ENCODE assay signal across 15 cellular contexts in genomic region chr2:229815858-229816257, GRCh38.
DNase-seq lines count a peak whose midpoint lies in the region; ATAC-seq and TF ChIP-seq lines count a peak whose summit lies in the region.
"Had no signal": no experiment of that assay in that cellular context is flagged by ENCODE, and none has a peak within 500 bp of the region (broad histone marks: within the 10 kb centered on the region; RNA-seq: fewer than 3 reads in every experiment).

No MANE protein-coding gene starts in this region.

- H3K27me3 ChIP-seq in foreskin keratinocyte = no peaks in the 10 kb centered on the region

- no peak overlapping the region for H3K27ac ChIP-seq in foreskin keratinocyte
- H3K27ac ChIP-seq: skin epidermis, thoracic aorta had no signal

- peaks cover 17% of the 10 kb centered on the region for H3K36me3 Mint-ChIP-seq in HFFc6 (ENCODE audit: low read depth)

- H3K4me3 Mint-ChIP-seq in HFFc6 = 0 out of 2 replicates have a peak overlapping the region, but pooled peaks have one; percentile 7
- H3K4me3 Mint-ChIP-seq: activated T-helper 17 cell treated with anti-CD3 and anti-CD28 coated beads, Interleukin-2, amount 50 U/mL, for 72 hours; brain; naive B cell; T-helper 2 cell treated with Interferon-gamma antibody and Interleukin-4, amounts not matched to agents 5 μg/mL and 100 μg/mL, for 36 hours had no signal

- H3K27me3 Mint-ChIP-seq in HFFc6 (ENCODE audit: insufficient read depth) = no peaks in the 10 kb centered on the region
- H3K27me3 Mint-ChIP-seq: activated T-helper 17 cell treated with anti-CD3 and anti-CD28 coated beads, Interleukin-2, amount 50 U/mL, for 72 hours; brain; naive B cell had no signal

- peak overlapping the region; percentile 89 for H3K27ac Mint-ChIP-seq in HFFc6
- H3K27ac Mint-ChIP-seq: activated T-helper 17 cell treated with anti-CD3 and anti-CD28 coated beads, Interleukin-2, amount 50 U/mL, for 72 hours; T-helper 2 cell treated with Interferon-gamma antibody and Interleukin-4, amounts not matched to agents 5 μg/mL and 100 μg/mL, for 36 hours had no signal

- H3K4me1 ChIP-seq in foreskin keratinocyte = peaks cover 14% of the 10 kb centered on the region

- TF ChIP-seq CTCF in HFFc6 (IDR thresholded peaks at IDR 0.05) = no peak
- no peak for TF ChIP-seq CTCF in foreskin keratinocyte (conservative IDR thresholded peaks at IDR 0.05)

- H3K9me3 Mint-ChIP-seq in HFFc6 = no peaks in the 10 kb centered on the region
- H3K9me3 Mint-ChIP-seq: activated T-helper 17 cell treated with anti-CD3 and anti-CD28 coated beads, Interleukin-2, amount 50 U/mL, for 72 hours; brain; naive B cell; T-helper 2 cell treated with Interferon-gamma antibody and Interleukin-4, amounts not matched to agents 5 μg/mL and 100 μg/mL, for 36 hours had no signal

- ATAC-seq in foreskin keratinocyte (peak; percentile 83), HG03442 (IDR thresholded peaks at IDR 0.05; ENCODE audit: unreplicated experiment) (no peak), HG03139 (IDR thresholded peaks at IDR 0.05; ENCODE audit: unreplicated experiment) (no peak)
- ATAC-seq: activated T-helper 17 cell treated with anti-CD3 and anti-CD28 coated beads, Interleukin-2, amount 50 U/mL, for 72 hours had no signal

- DNase-seq in HFFc6 (peak; percentile 59), amniotic stem cell (lab: John Stamatoyannopoulos, UW) (peak; percentile 40), foreskin keratinocyte (peak; percentile 16 to 54), NCI-H82 treated with DMSO at 0.1 percent for 48 hours (lab: John Stamatoyannopoulos, UW; ENCODE audit: unreplicated experiment) (no peak), NCI-H2081 (lab: John Stamatoyannopoulos, UW) (no peak)
- DNase-seq: activated CD4-positive, alpha-beta T cell treated with anti-CD3 and anti-CD28 coated beads, Interleukin-2, amount 50 U/mL, for 48 hours; naive B cell; NCI-H2171 had no signal

- peaks cover 36% of the 10 kb centered on the region for H3K4me1 Mint-ChIP-seq in HFFc6 (ENCODE audit: low read depth)

Comparison
In these comparisons a context has a peak if more than half of its experiments do, and no peak if none do; other contexts are left out.
1. DNase-seq: peak in HFFc6 (single experiment), amniotic stem cell (single experiment) and foreskin keratinocyte (2 of 2); none in NCI-H82 treated with DMSO at 0.1 percent for 48 hours (single experiment) and NCI-H2081 (0 of 2).